In the genomic region with DNA sequence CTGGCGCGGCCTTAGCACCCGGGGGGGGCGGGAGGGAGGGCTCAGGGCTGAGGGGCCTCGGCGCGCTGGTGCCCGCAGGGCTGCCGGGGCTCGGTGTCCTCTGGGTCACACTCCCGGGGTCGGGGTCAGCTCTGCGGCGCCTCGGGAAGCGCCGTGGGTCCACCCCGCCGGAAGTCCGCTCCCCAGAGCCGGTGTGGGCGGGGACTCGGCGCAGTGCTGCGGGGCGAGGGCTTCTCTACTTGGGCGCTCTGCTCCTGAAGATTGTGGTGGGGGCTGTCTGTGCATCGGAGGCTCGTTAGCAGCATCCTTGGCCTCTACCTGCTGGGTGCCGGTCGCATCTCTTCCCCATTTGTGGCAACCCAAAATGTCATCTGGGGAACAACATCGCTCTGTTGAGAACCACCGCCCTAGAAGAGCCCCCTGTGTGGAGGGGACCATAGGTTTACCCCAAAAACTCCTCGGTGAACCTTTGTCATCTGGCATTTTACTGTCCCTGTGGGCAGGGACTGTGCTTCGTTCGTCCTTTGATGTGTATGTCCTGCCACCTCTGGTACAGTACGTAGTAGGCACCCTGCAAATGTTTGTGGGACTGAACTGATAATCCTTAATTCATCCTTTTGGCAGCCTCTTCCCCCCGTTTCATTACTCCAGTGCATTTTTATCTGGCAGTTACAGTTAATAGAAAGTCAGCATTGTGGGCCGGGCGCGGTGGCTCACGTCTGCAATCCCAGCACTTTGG, we compare ENCODE assay signal across 8 cellular contexts. TPM values are rescaled to one million over a fixed set of nuclear protein-coding genes. Genes with fewer than 3 reads are reported as not detected.
DNase-seq lines count a peak whose midpoint lies in the region; ATAC-seq and TF ChIP-seq lines count a peak whose summit lies in the region.

No MANE protein-coding gene starts in this region.

- peak overlapping the region; percentile 86 for H3K27ac ChIP-seq in A673 (ENCODE audit: low read depth, low read length, poor library complexity, severe bottlenecking)
- peak overlapping the region; percentile 95 for H3K27ac ChIP-seq in neutrophil
- peak overlapping the region; percentile 89 to 95 for H3K27ac ChIP-seq in tibial artery

- POLR2A ChIA-PET in A673 (lab: Charles Lee; ENCODE audit: low non-redundant PET): interaction anchor here (0.7 kb wide), 1 partner anchor 14 kb away, joined by 8 read pairs; no protein-coding TSS in a partner anchor

- CTCF ChIA-PET in A673 (lab: Charles Lee): no interaction called here

- DNase-seq in A673 (ENCODE audit: low spot score): peak; percentile 61
- DNase-seq in NCI-H345 treated with DMSO at 0.1 percent for 48 hours (lab: John Stamatoyannopoulos, UW; ENCODE audit: unreplicated experiment): peak; percentile 27
- DNase-seq in activated T-helper 1 cell treated with anti-CD3 and anti-CD28 coated beads, Interleukin-2, amount 50 U/mL, for 16 hours (ENCODE audit: low read depth in 1 of 2, low spot score in 1 of 2): peak; percentile 23 to 42
- peak; percentile 74 for DNase-seq in fibroblast of villous mesenchyme (ENCODE audit: low read depth)
- DNase-seq in tibial artery: peak in 1 of 2 donors; percentile 82

- H3K36me3 ChIP-seq in A673 (ENCODE audit: insufficient read depth, low read length, poor library complexity, severe bottlenecking): no peaks in the 10 kb centered on the region
- no peaks in the 10 kb centered on the region for H3K36me3 ChIP-seq in neutrophil
- no peaks in the 10 kb centered on the region for H3K36me3 ChIP-seq in tibial artery

- no peaks in the 10 kb centered on the region for H3K9me3 ChIP-seq in A673 (ENCODE audit: low read depth, low read length, poor library complexity, severe bottlenecking)
- H3K9me3 ChIP-seq in neutrophil: no peaks in the 10 kb centered on the region
- H3K9me3 ChIP-seq in tibial artery: no peaks in the 10 kb centered on the region

- no peak for TF ChIP-seq CTCF in A673 (conservative IDR thresholded peaks at IDR 0.05; ENCODE audit: low read depth, low read length)
- no peak for TF ChIP-seq CTCF in fibroblast of villous mesenchyme (IDR thresholded peaks at IDR 0.05; ENCODE audit: insufficient read depth, low read depth, low read length)
- peak; percentile 6 for TF ChIP-seq CTCF in neutrophil (IDR thresholded peaks at IDR 0.05)
- no peak for TF ChIP-seq CTCF in tibial artery (IDR thresholded peaks at IDR 0.05)

- intact Hi-C loops in A673 (cut with micrococcal nuclease; ENCODE audit: unreplicated experiment): loop anchor here (10.0 kb wide), 4 partner anchors 58 to 912 kb away; a partner anchor contains a TSS
- intact Hi-C loops in tibial artery (cut with DNase I; ENCODE audit: low total_unique reads): loop anchor here (10.0 kb wide), 1 partner anchor 522 kb away; no protein-coding TSS in a partner anchor

- H3K27me3 ChIP-seq in A673 (replicated peaks; ENCODE audit: insufficient read depth, low read depth, low read length, poor library complexity): no peaks in the 10 kb centered on the region
- H3K27me3 ChIP-seq in neutrophil: no peaks in the 10 kb centered on the region
- no peaks in the 10 kb centered on the region for H3K27me3 ChIP-seq in tibial artery

- peak; percentile 13 for ATAC-seq in GM18499 (IDR thresholded peaks at IDR 0.05; ENCODE audit: insufficient read depth, unreplicated experiment)
- peak; percentile 63 for ATAC-seq in HG02943 (IDR thresholded peaks at IDR 0.05; ENCODE audit: low read depth, unreplicated experiment)

- peak overlapping the region; percentile 81 for H3K4me3 ChIP-seq in A673 (ENCODE audit: low read depth, low read length, poor library complexity, severe bottlenecking)
- peak overlapping the region; percentile 98 for H3K4me3 ChIP-seq in fibroblast of villous mesenchyme (ENCODE audit: low read depth, low read length)
- peak overlapping the region; percentile 88 to 92 for H3K4me3 ChIP-seq in neutrophil (ENCODE audit: low read depth in 1 of 2, low read length in 1 of 2)
- peak overlapping the region; percentile 70 to 94 for H3K4me3 ChIP-seq in tibial artery

- H3K4me1 ChIP-seq in A673 (ENCODE audit: insufficient read depth, low read length, poor library complexity, severe bottlenecking) (peaks cover 19% of the 10 kb centered on the region), neutrophil (ENCODE audit: control insufficient read depth in 1 of 2, insufficient read depth in 1 of 2, low read depth in 1 of 2, low read length in 1 of 2) (peaks cover 21 to 27% of the 10 kb centered on the region in 2 experiments), tibial artery (peaks cover 0 to 40% (median 19%) of the 10 kb centered on the region in 4 donors)

- no TSS peak for BruUV-seq in A673 (replicated peaks; lab: Mats Ljungman, UMichigan)

RNA-seq across cellular contexts. Expression of a gene that starts 0.6 kb away (rescaled TPM):
- total RNA-seq in A673 (2021): 54.0 and 57.5 TPM in 2 replicates
- total RNA-seq in fibroblast of villous mesenchyme: 50.6 and 67.8 TPM in 2 replicates
